In genomic region chr1:66315675-66316074, GRCh38 we compare ENCODE assay signal across 16 cellular contexts.
A peak's percentile ranks its signal among the peaks of the same experiment; 100 is the strongest.
DNase-seq lines count a peak whose midpoint lies in the region; TF ChIP-seq lines count a peak whose summit lies in the region.
"Had no signal": no experiment of that assay in that cellular context is flagged by ENCODE, and none has a peak within 500 bp of the region (broad histone marks: within the 10 kb centered on the region; RNA-seq: fewer than 3 reads in every experiment).

No MANE protein-coding gene starts in this region.

- H3K4me1 Mint-ChIP-seq in type B pancreatic cell (ENCODE audit: unreplicated experiment): peaks cover 7% of the 10 kb centered on the region
- H3K4me1 Mint-ChIP-seq: neural progenitor cell had no signal

- no peaks in the 10 kb centered on the region for H3K27me3 Mint-ChIP-seq in type B pancreatic cell
- H3K27me3 Mint-ChIP-seq: IgD-negative memory B cell had no signal

- H3K4me3 Mint-ChIP-seq in type B pancreatic cell: no peak overlapping the region
- H3K4me3 Mint-ChIP-seq: activated CD8-positive, alpha-beta T cell treated with anti-CD3 and anti-CD28 coated beads, Interleukin-2, amount 10 ng/mL, durations not matched to agents 7 days and 5 days; IgD-negative memory B cell; neural progenitor cell had no signal

- H3K27ac ChIP-seq in VCaP: peak overlapping the region; percentile 91
- H3K27ac ChIP-seq: cardiac muscle cell, neural progenitor cell had no signal

- TF ChIP-seq CTCF in VCaP (conservative IDR thresholded peaks at IDR 0.05) (no peak), type B pancreatic cell (conservative IDR thresholded peaks at IDR 0.05) (no peak)

- H3K27ac Mint-ChIP-seq in type B pancreatic cell: peak overlapping the region; percentile 67
- H3K27ac Mint-ChIP-seq: activated CD8-positive, alpha-beta T cell treated with anti-CD3 and anti-CD28 coated beads, Interleukin-2, amount 10 ng/mL, durations not matched to agents 7 days and 5 days; IgD-negative memory B cell; neural progenitor cell had no signal

- peak; percentile 56 for DNase-seq in DMS53 (lab: John Stamatoyannopoulos, UW)
- DNase-seq in DMS53 treated with DMSO at 0.1 percent for 48 hours (lab: John Stamatoyannopoulos, UW; ENCODE audit: unreplicated experiment): no peak
- DNase-seq in iris pigment epithelial cell (ENCODE audit: low read depth): peak; percentile 51
- DNase-seq in type B pancreatic cell (ENCODE audit: extremely low spot score, unreplicated experiment): no peak
- DNase-seq in activated CD4-positive, alpha-beta T cell treated with anti-CD3 and anti-CD28 coated beads for 4 hours: no peak
- no peak for DNase-seq in NCI-H446 treated with DMSO at 0.1 percent for 48 hours (lab: John Stamatoyannopoulos, UW)
- no peak for DNase-seq in stimulated activated CD4-positive, alpha-beta T cell treated with anti-CD3 and anti-CD28 coated beads, Interleukin-2, amount 100 ng/mL, for 24 hours
- DNase-seq: 8988T; activated CD8-positive, alpha-beta T cell treated with anti-CD3 and anti-CD28 coated beads, Interleukin-2, amount 10 ng/mL, durations not matched to agents 7 days and 5 days; activated effector memory CD4-positive, alpha-beta T cell treated with Interleukin-2 at 50 U/mL for 16 hours; NCI-H1694; NCI-H524 treated with DMSO at 0.1 percent for 48 hours had no signal

- no peaks in the 10 kb centered on the region for H3K9me3 Mint-ChIP-seq in type B pancreatic cell
- H3K9me3 Mint-ChIP-seq: neural progenitor cell had no signal

- no peaks in the 10 kb centered on the region for H3K36me3 Mint-ChIP-seq in type B pancreatic cell
- H3K36me3 Mint-ChIP-seq: IgD-negative memory B cell had no signal

Comparison
In these comparisons a context has a peak if more than half of its experiments do, and no peak if none do; other contexts are left out.
1. DNase-seq: peak in DMS53 (single experiment) and iris pigment epithelial cell (single experiment); none in DMS53 treated with DMSO at 0.1 percent for 48 hours (single experiment), type B pancreatic cell (single experiment), activated CD4-positive, alpha-beta T cell treated with anti-CD3 and anti-CD28 coated beads for 4 hours (0 of 2), NCI-H446 treated with DMSO at 0.1 percent for 48 hours (single experiment) and stimulated activated CD4-positive, alpha-beta T cell treated with anti-CD3 and anti-CD28 coated beads, Interleukin-2, amount 100 ng/mL, for 24 hours (0 of 2).